Comparison of ENCODE assay signal across 10 cellular contexts in genomic region chr10:52312999-52313349, GRCh38. TPM values are rescaled to one million over a fixed set of nuclear protein-coding genes. Genes with fewer than 3 reads are reported as not detected.
A peak's percentile ranks its signal among the peaks of the same experiment; 100 is the strongest.
DNase-seq lines count a peak whose midpoint lies in the region; ATAC-seq and TF ChIP-seq lines count a peak whose summit lies in the region.
"Had no signal": no experiment of that assay in that cellular context is flagged by ENCODE, and none has a peak within 500 bp of the region (broad histone marks: within the 10 kb centered on the region; RNA-seq: fewer than 3 reads in every experiment).

No MANE protein-coding gene starts in this region.

- H3K23ac ChIP-seq in H9 (ENCODE audit: insufficient read length, low read depth, low read length), result no peak overlapping the region

- no peak for TF ChIP-seq CTCF in H9 (conservative IDR thresholded peaks at IDR 0.05)
- no peak for TF ChIP-seq CTCF in thyroid gland (IDR thresholded peaks at IDR 0.05)

- H3K36me3 ChIP-seq in skeletal muscle satellite cell (ENCODE audit: insufficient read depth, low read length) (peaks cover 32% of the 10 kb centered on the region), thyroid gland (no peaks in the 10 kb centered on the region)

- peaks cover 94% of the 10 kb centered on the region for H3K27me3 Mint-ChIP-seq in H9 (ENCODE audit: low read depth)
- H3K27me3 Mint-ChIP-seq in activated T-helper 2 cell treated with anti-CD3 and anti-CD28 coated beads, Interferon-gamma antibody, Interleukin-2, Interleukin-4, amounts not matched to agents 10 μg/mL and 5 μg/mL and 100 μg/mL, durations not matched to agents 14 hours and 24 hours and 36 hours (ENCODE audit: low read depth), result peaks cover 60% of the 10 kb centered on the region
- peaks cover 61% of the 10 kb centered on the region for H3K27me3 Mint-ChIP-seq in activated T-cell treated with anti-CD3 and anti-CD28 coated beads, Interleukin-2, amount 50 U/mL, for 72 hours (ENCODE audit: low read depth)

- H2BK20ac ChIP-seq in H9 (ENCODE audit: low read depth, low read length, poor library complexity, severe bottlenecking), result no peak overlapping the region

- no peak for TF ChIP-seq POLR2A in thyroid gland (IDR thresholded peaks at IDR 0.05)

- no peaks in the 10 kb centered on the region for H3K4me1 ChIP-seq in H9 (ENCODE audit: insufficient read depth, low read length)
- H3K4me1 ChIP-seq in skeletal muscle satellite cell (ENCODE audit: control insufficient read depth, insufficient read depth, low read length), result peaks cover 26% of the 10 kb centered on the region
- H3K4me1 ChIP-seq in thyroid gland, result peaks cover 0 to 28% of the 10 kb centered on the region in 2 donors

- H3K36me3 Mint-ChIP-seq in H9 (ENCODE audit: insufficient read depth in 1 of 3, low read depth in 3 of 3), result no peaks in the 10 kb centered on the region
- no peaks in the 10 kb centered on the region for H3K36me3 Mint-ChIP-seq in activated T-helper 2 cell treated with anti-CD3 and anti-CD28 coated beads, Interferon-gamma antibody, Interleukin-2, Interleukin-4, amounts not matched to agents 10 μg/mL and 5 μg/mL and 100 μg/mL, durations not matched to agents 14 hours and 24 hours and 36 hours (ENCODE audit: low read depth)
- peaks cover 0 to 5% of the 10 kb centered on the region in 2 donors for H3K36me3 Mint-ChIP-seq in activated T-cell treated with anti-CD3 and anti-CD28 coated beads, Interleukin-2, amount 50 U/mL, for 72 hours (ENCODE audit: insufficient read depth in 2 of 2)

- H3K4me2 ChIP-seq in H9 (ENCODE audit: insufficient read depth, insufficient read length, low read length) (peak overlapping the region; percentile 68), skeletal muscle satellite cell (ENCODE audit: low read length) (peak overlapping the region; percentile 81)

- H3K27ac ChIP-seq in H9 (ENCODE audit: insufficient read length, low read depth, low read length) (no peak overlapping the region), thyroid gland (no peak overlapping the region)

- no peak overlapping the region for H3K56ac ChIP-seq in H9 (ENCODE audit: insufficient read length, low read depth, low read length)

- WGBS in H9 (ENCODE audit: extremely low coverage, insufficient read length, low lambda C conversion rate), result 100% methylated on average over 1 of the region's 7 CpGs
- WGBS in thyroid gland, 2 donors, result 9% methylated on average over 7 of the region's 7 CpGs

- DNase-seq in H9 (no peak), C1 segment of cervical spinal cord (lab: John Stamatoyannopoulos, UW) (no peak), thyroid gland (no peak)
- no peak for DNase-seq in activated T-helper 2 cell treated with anti-CD3 and anti-CD28 coated beads, Interferon-gamma antibody, Interleukin-2, Interleukin-4, amounts not matched to agents 10 μg/mL and 5 μg/mL and 100 μg/mL, durations not matched to agents 14 hours and 24 hours and 36 hours (ENCODE audit: low spot score)
- no peak for DNase-seq in activated T-cell treated with anti-CD3 and anti-CD28 coated beads, Interleukin-2, amount 50 U/mL, for 72 hours
- DNase-seq: erythroblast, Karpas-422 had no signal

- H2BK120ac ChIP-seq in H9 (ENCODE audit: low read depth, low read length, poor library complexity, severe bottlenecking), result no peak overlapping the region

- no peak overlapping the region for H3K4ac ChIP-seq in H9 (ENCODE audit: low read depth, low read length)

- H4K5ac ChIP-seq in H9 (ENCODE audit: insufficient read length, low read depth, low read length), result no peak overlapping the region

- H3K18ac ChIP-seq in H9 (ENCODE audit: insufficient read length, low read depth, low read length), result no peak overlapping the region

- H2AK5ac ChIP-seq in H9 (ENCODE audit: insufficient read length, low read length), result no peak overlapping the region

- H3K27ac Mint-ChIP-seq in H9, result no peak overlapping the region
- H3K27ac Mint-ChIP-seq in activated T-helper 2 cell treated with anti-CD3 and anti-CD28 coated beads, Interferon-gamma antibody, Interleukin-2, Interleukin-4, amounts not matched to agents 10 μg/mL and 5 μg/mL and 100 μg/mL, durations not matched to agents 14 hours and 24 hours and 36 hours, result peak overlapping the region; percentile 47
- H3K27ac Mint-ChIP-seq in activated T-cell treated with anti-CD3 and anti-CD28 coated beads, Interleukin-2, amount 50 U/mL, for 72 hours, result no peak overlapping the region

- H2BK15ac ChIP-seq in H9 (ENCODE audit: low read depth, low read length), result no peak overlapping the region

- no peak overlapping the region for H2BK5ac ChIP-seq in H9 (ENCODE audit: insufficient read length, low read length)

- H3K79me1 ChIP-seq in H9 (ENCODE audit: insufficient read depth, low read depth, low read length, poor library complexity, severe bottlenecking), result no peaks in the 10 kb centered on the region

- H3K4me3 ChIP-seq in iPS-11a (ENCODE audit: low read depth, low read length), result peak overlapping the region; percentile 13
- peak overlapping the region; percentile 99 for H3K4me3 ChIP-seq in skeletal muscle satellite cell (ENCODE audit: low read length)
- no peak overlapping the region for H3K4me3 ChIP-seq in thyroid gland (replicated peaks in 1 of 3)

- H3K79me2 ChIP-seq in H9 (ENCODE audit: insufficient read depth, low read length), result no peaks in the 10 kb centered on the region

- peaks cover 65% of the 10 kb centered on the region for H3K27me3 ChIP-seq in H9 (ENCODE audit: insufficient read depth, low read length)
- no peaks in the 10 kb centered on the region for H3K27me3 ChIP-seq in skeletal muscle satellite cell (ENCODE audit: control insufficient read depth, insufficient read depth, low read length)
- no peaks in the 10 kb centered on the region for H3K27me3 ChIP-seq in thyroid gland

- H4K91ac ChIP-seq in H9 (ENCODE audit: insufficient read length, low read depth, low read length), result no peak overlapping the region

- H3K4me1 Mint-ChIP-seq in H9, result peaks cover 17% of the 10 kb centered on the region in 2 experiments
- peaks cover 6% of the 10 kb centered on the region for H3K4me1 Mint-ChIP-seq in activated T-helper 2 cell treated with anti-CD3 and anti-CD28 coated beads, Interferon-gamma antibody, Interleukin-2, Interleukin-4, amounts not matched to agents 10 μg/mL and 5 μg/mL and 100 μg/mL, durations not matched to agents 14 hours and 24 hours and 36 hours (ENCODE audit: low read depth)
- H3K4me1 Mint-ChIP-seq in activated T-cell treated with anti-CD3 and anti-CD28 coated beads, Interleukin-2, amount 50 U/mL, for 72 hours (ENCODE audit: low read depth), result peaks cover 17% of the 10 kb centered on the region

- intact Hi-C loops in activated T-helper 2 cell treated with anti-CD3 and anti-CD28 coated beads, Interferon-gamma antibody, Interleukin-2, Interleukin-4, amounts not matched to agents 10 μg/mL and 5 μg/mL and 100 μg/mL, durations not matched to agents 14 hours and 24 hours and 36 hours (cut with micrococcal nuclease), result no loop called here
- intact Hi-C loops in thyroid gland (cut with DNase I), result loop anchor here (10.0 kb wide), 1 partner anchor 172 kb away; no protein-coding TSS in a partner anchor

- H3K9me3 ChIP-seq in H9 (ENCODE audit: control insufficient read depth, low read depth, low read length), result no peaks in the 10 kb centered on the region
- H3K9me3 ChIP-seq in skeletal muscle satellite cell (replicated peaks; ENCODE audit: low read length), result no peaks in the 10 kb centered on the region
- no peaks in the 10 kb centered on the region for H3K9me3 ChIP-seq in thyroid gland

- H3K14ac ChIP-seq in H9 (ENCODE audit: insufficient read depth, low read length), result no peak overlapping the region

- no peak overlapping the region for H2AFZ ChIP-seq in H9 (ENCODE audit: low read length)

- H3T11ph ChIP-seq in H9 (ENCODE audit: low read length), result no peak overlapping the region

- peak overlapping the region; percentile 66 to 87 for H3K4me3 Mint-ChIP-seq in H9
- no peak overlapping the region for H3K4me3 Mint-ChIP-seq in activated T-helper 2 cell treated with anti-CD3 and anti-CD28 coated beads, Interferon-gamma antibody, Interleukin-2, Interleukin-4, amounts not matched to agents 10 μg/mL and 5 μg/mL and 100 μg/mL, durations not matched to agents 14 hours and 24 hours and 36 hours (ENCODE audit: low read depth)
- H3K4me3 Mint-ChIP-seq in activated T-cell treated with anti-CD3 and anti-CD28 coated beads, Interleukin-2, amount 50 U/mL, for 72 hours, result no peak overlapping the region

- H3K9me3 Mint-ChIP-seq in H9, result no peaks in the 10 kb centered on the region; a peak in 1 of 5 replicates
- H3K9me3 Mint-ChIP-seq in activated T-helper 2 cell treated with anti-CD3 and anti-CD28 coated beads, Interferon-gamma antibody, Interleukin-2, Interleukin-4, amounts not matched to agents 10 μg/mL and 5 μg/mL and 100 μg/mL, durations not matched to agents 14 hours and 24 hours and 36 hours, result no peaks in the 10 kb centered on the region
- no peaks in the 10 kb centered on the region for H3K9me3 Mint-ChIP-seq in activated T-cell treated with anti-CD3 and anti-CD28 coated beads, Interleukin-2, amount 50 U/mL, for 72 hours

- H2BK12ac ChIP-seq in H9 (ENCODE audit: insufficient read length, low read depth, low read length), result no peak overlapping the region

- peaks cover 22% of the 10 kb centered on the region for H3K23me2 ChIP-seq in H9 (ENCODE audit: insufficient read length, low read depth, low read length, poor library complexity, severe bottlenecking)

- peaks cover 4% of the 10 kb centered on the region for H4K20me1 ChIP-seq in H9 (ENCODE audit: control insufficient read depth, insufficient read depth, insufficient read length)

- H4K8ac ChIP-seq in H9 (replicated peaks; ENCODE audit: insufficient read length, low read depth, low read length), result no peak overlapping the region

- ATAC-seq in GM18868 (IDR thresholded peaks at IDR 0.05; ENCODE audit: unreplicated experiment), result no peak
- no peak for ATAC-seq in activated T-cell treated with anti-CD3 and anti-CD28 coated beads, Interleukin-2, amount 50 U/mL, for 72 hours (replicated peaks in 1 of 2)

- no peak overlapping the region for H3K9ac ChIP-seq in H9 (ENCODE audit: extremely low read depth, insufficient read length, low read length)
- H3K9ac ChIP-seq in skeletal muscle satellite cell (ENCODE audit: low read depth, low read length), result peak overlapping the region; percentile 98

RNA-seq across cellular contexts. Expression of gene DKK1, which starts 1.1 kb away (rescaled TPM):
- total RNA-seq in H9 (2021) (0.64 and 1.1 TPM in 2 replicates), thyroid gland (1 to 10 TPM in 2 of 4 donors, not detected in 2; 1.7 to 3.2 TPM)
- total RNA-seq in activated T-helper 2 cell treated with anti-CD3 and anti-CD28 coated beads, Interferon-gamma antibody, Interleukin-2, Interleukin-4, amounts not matched to agents 10 μg/mL and 5 μg/mL and 100 μg/mL, durations not matched to agents 14 hours and 24 hours and 36 hours, result not detected in 2 replicates
- total RNA-seq in skeletal muscle satellite cell (2012; rRNA removed), result 136 and 176 TPM in 2 replicates
- total RNA-seq in activated T-cell treated with anti-CD3 and anti-CD28 coated beads, Interleukin-2, amount 50 U/mL, for 72 hours, result not detected

Comparison
In these comparisons a context has a peak if more than half of its experiments do, and no peak if none do; other contexts are left out.
1. H3K4me3 Mint-ChIP-seq: peak in H9 (2 of 2); none in activated T-helper 2 cell treated with anti-CD3 and anti-CD28 coated beads, Interferon-gamma antibody, Interleukin-2, Interleukin-4, amounts not matched to agents 10 μg/mL and 5 μg/mL and 100 μg/mL, durations not matched to agents 14 hours and 24 hours and 36 hours (single experiment) and activated T-cell treated with anti-CD3 and anti-CD28 coated beads, Interleukin-2, amount 50 U/mL, for 72 hours (0 of 2).
2. H3K4me3 ChIP-seq: peak in iPS-11a (single experiment) and skeletal muscle satellite cell (single experiment); none in thyroid gland (0 of 3).